8 cellular contexts compared by ENCODE assay signal in genomic region chr6:47241742-47242482, GRCh38.
DNase-seq lines count a peak whose midpoint lies in the region; ATAC-seq and TF ChIP-seq lines count a peak whose summit lies in the region.

No MANE protein-coding gene starts in this region.

- 0 out of 2 replicates have a peak, but pooled peaks cover 2% of the 10 kb centered on the region for H3K36me3 ChIP-seq in Caco-2 (ENCODE audit: control insufficient read depth, insufficient read depth, low read length)
- peaks cover 20% of the 10 kb centered on the region for H3K36me3 ChIP-seq in HUES64 (ENCODE audit: insufficient read depth, low read length)
- no peaks in the 10 kb centered on the region for H3K36me3 ChIP-seq in breast epithelium
- H3K36me3 ChIP-seq in naive thymus-derived CD4-positive, alpha-beta T cell (ENCODE audit: control insufficient read depth in 2 of 3, insufficient read depth in 3 of 3, low read length in 3 of 3), result no peaks in the 10 kb centered on the region

- CTCF ChIA-PET in Caco-2 (lab: Charles Lee), result no interaction called here
- CTCF ChIA-PET in naive thymus-derived CD4-positive, alpha-beta T cell (lab: Charles Lee), result interaction anchor here (0.6 to 0.7 kb wide), 2 partner anchors 147 to 547 kb away, joined by 4 to 6 read pairs; no protein-coding TSS in a partner anchor

- peaks cover 49% of the 10 kb centered on the region for H3K4me1 ChIP-seq in Caco-2
- H3K4me1 ChIP-seq in HUES64 (ENCODE audit: insufficient read depth, low read length), result peaks cover 20% of the 10 kb centered on the region
- peaks cover 0 to 7% of the 10 kb centered on the region in 2 donors for H3K4me1 ChIP-seq in breast epithelium
- H3K4me1 ChIP-seq in naive thymus-derived CD4-positive, alpha-beta T cell (ENCODE audit: control insufficient read depth in 2 of 2, insufficient read depth in 2 of 2, low read length in 2 of 2), result peaks cover 0 to 20% of the 10 kb centered on the region in 2 donors

- H3K27me3 ChIP-seq in Caco-2 (replicated peaks; ENCODE audit: control insufficient read depth, insufficient read depth, low read length) (no peaks in the 10 kb centered on the region), HUES64 (ENCODE audit: insufficient read depth, low read length) (no peaks in the 10 kb centered on the region), breast epithelium (no peaks in the 10 kb centered on the region)
- no peaks in the 10 kb centered on the region for H3K27me3 ChIP-seq in naive thymus-derived CD4-positive, alpha-beta T cell (ENCODE audit: control insufficient read depth in 2 of 2, insufficient read depth in 2 of 2, low read length in 2 of 2)

- ATAC-seq in naive thymus-derived CD4-positive, alpha-beta T cell, result no peak
- ATAC-seq in GM21423 (IDR thresholded peaks at IDR 0.05; ENCODE audit: unreplicated experiment), result no peak
- ATAC-seq in HG03460 (IDR thresholded peaks at IDR 0.05; ENCODE audit: unreplicated experiment), result no peak

- H3K4me1 Mint-ChIP-seq in Caco-2 (ENCODE audit: low read depth, unreplicated experiment), result peaks cover 9% of the 10 kb centered on the region
- peaks cover 10 to 60% (median 44%) of the 10 kb centered on the region in 7 donors for H3K4me1 Mint-ChIP-seq in naive thymus-derived CD4-positive, alpha-beta T cell

- H3K4me3 ChIP-seq in Caco-2 (ENCODE audit: low read depth, low read length) (no peak overlapping the region), HUES64 (ENCODE audit: low read length) (no peak overlapping the region), breast epithelium (no peak overlapping the region)
- no peak overlapping the region for H3K4me3 ChIP-seq in naive thymus-derived CD4-positive, alpha-beta T cell (ENCODE audit: low read length)

- peaks cover 68% of the 10 kb centered on the region for H3K36me3 Mint-ChIP-seq in Caco-2 (ENCODE audit: insufficient read depth, unreplicated experiment)
- H3K36me3 Mint-ChIP-seq in naive thymus-derived CD4-positive, alpha-beta T cell, result no peaks in the 10 kb centered on the region

- BruUV-seq in Caco-2 (replicated peaks; lab: Mats Ljungman, UMichigan), result no TSS peak

- no peak overlapping the region for H3K4me3 Mint-ChIP-seq in Caco-2 (ENCODE audit: unreplicated experiment)
- peak overlapping the region in 9 of 10 donors; percentile 15 to 65 (median 31) for H3K4me3 Mint-ChIP-seq in naive thymus-derived CD4-positive, alpha-beta T cell

- POLR2A ChIA-PET in Caco-2 (lab: Charles Lee), result interaction anchor here (0.5 kb wide), 1 partner anchor 1328 kb away, joined by 3 read pairs; no protein-coding TSS in a partner anchor
- POLR2A ChIA-PET in naive thymus-derived CD4-positive, alpha-beta T cell (lab: Charles Lee), result no interaction called here

- peak overlapping the region; percentile 7; the same call in 1 of the 2 replicates for H3K27ac ChIP-seq in HUES64 (ENCODE audit: low read depth, low read length)
- H3K27ac ChIP-seq in breast epithelium, result peak overlapping the region; percentile 34 to 62
- no peak overlapping the region for H3K27ac ChIP-seq in naive thymus-derived CD4-positive, alpha-beta T cell (ENCODE audit: low read depth, low read length)

- no peak for TF ChIP-seq POLR2A in breast epithelium (IDR thresholded peaks at IDR 0.05)

- 96% methylated on average over 4 of the region's 4 CpGs for WGBS in HUES64

- peak overlapping the region; percentile 2; the same call in 1 of the 2 replicates for H3K9ac ChIP-seq in HUES64 (ENCODE audit: low read depth, low read length)

- H3K27me3 Mint-ChIP-seq in Caco-2 (ENCODE audit: insufficient read depth, unreplicated experiment), result no peaks in the 10 kb centered on the region
- no peaks in the 10 kb centered on the region for H3K27me3 Mint-ChIP-seq in naive thymus-derived CD4-positive, alpha-beta T cell

- H3K27ac Mint-ChIP-seq in Caco-2 (ENCODE audit: unreplicated experiment), result peak overlapping the region; percentile 25
- peak overlapping the region in 8 of 9 donors; percentile 28 to 81 (median 52) for H3K27ac Mint-ChIP-seq in naive thymus-derived CD4-positive, alpha-beta T cell

- TF ChIP-seq CTCF in Caco-2 (IDR thresholded peaks at IDR 0.05; ENCODE audit: insufficient read depth in 1 of 2, low read depth in 1 of 2, low read length in 1 of 2, severe bottlenecking in 1 of 2, unreplicated experiment in 1 of 2) (no peak), breast epithelium (IDR thresholded peaks at IDR 0.05) (no peak)

- no peaks in the 10 kb centered on the region for H3K9me3 ChIP-seq in Caco-2
- no peaks in the 10 kb centered on the region for H3K9me3 ChIP-seq in HUES64 (ENCODE audit: insufficient read depth, low read depth, low read length)
- H3K9me3 ChIP-seq in breast epithelium, result no peaks in the 10 kb centered on the region
- no peaks in the 10 kb centered on the region for H3K9me3 ChIP-seq in naive thymus-derived CD4-positive, alpha-beta T cell (ENCODE audit: control insufficient read depth in 2 of 3, low read length in 3 of 3)

- H3K9me3 Mint-ChIP-seq in Caco-2 (ENCODE audit: unreplicated experiment), result no peaks in the 10 kb centered on the region
- H3K9me3 Mint-ChIP-seq in naive thymus-derived CD4-positive, alpha-beta T cell, result no peaks in the 10 kb centered on the region

- DNase-seq in Caco-2 (no peak), breast epithelium (ENCODE audit: low spot score in 2 of 2) (no peak), SIG-M5 (lab: John Stamatoyannopoulos, UW) (no peak), NCI-H2081 treated with DMSO at 0.1 percent for 48 hours (lab: John Stamatoyannopoulos, UW) (no peak)
- DNase-seq in naive thymus-derived CD4-positive, alpha-beta T cell, result no peak

- intact Hi-C loops in Caco-2 (cut with micrococcal nuclease; ENCODE audit: unreplicated experiment), result no loop called here
- intact Hi-C loops in breast epithelium (cut with DNase I; ENCODE audit: low total_unique reads), result no loop called here
- intact Hi-C loops in naive thymus-derived CD4-positive, alpha-beta T cell (cut with micrococcal nuclease), result loop anchor here (2.0 to 5.0 kb wide), 3 partner anchors 39 to 67 kb away; partner anchors contain the start of gene TNFRSF21 (in 2 of the 2)

Comparison
In these comparisons a context has a peak if more than half of its experiments do, and no peak if none do; other contexts are left out.
1. intact Hi-C loops: an anchor here in naive thymus-derived CD4-positive, alpha-beta T cell (2.0 to 5.0 kb wide); none called in Caco-2 and breast epithelium.